In the genomic region with DNA sequence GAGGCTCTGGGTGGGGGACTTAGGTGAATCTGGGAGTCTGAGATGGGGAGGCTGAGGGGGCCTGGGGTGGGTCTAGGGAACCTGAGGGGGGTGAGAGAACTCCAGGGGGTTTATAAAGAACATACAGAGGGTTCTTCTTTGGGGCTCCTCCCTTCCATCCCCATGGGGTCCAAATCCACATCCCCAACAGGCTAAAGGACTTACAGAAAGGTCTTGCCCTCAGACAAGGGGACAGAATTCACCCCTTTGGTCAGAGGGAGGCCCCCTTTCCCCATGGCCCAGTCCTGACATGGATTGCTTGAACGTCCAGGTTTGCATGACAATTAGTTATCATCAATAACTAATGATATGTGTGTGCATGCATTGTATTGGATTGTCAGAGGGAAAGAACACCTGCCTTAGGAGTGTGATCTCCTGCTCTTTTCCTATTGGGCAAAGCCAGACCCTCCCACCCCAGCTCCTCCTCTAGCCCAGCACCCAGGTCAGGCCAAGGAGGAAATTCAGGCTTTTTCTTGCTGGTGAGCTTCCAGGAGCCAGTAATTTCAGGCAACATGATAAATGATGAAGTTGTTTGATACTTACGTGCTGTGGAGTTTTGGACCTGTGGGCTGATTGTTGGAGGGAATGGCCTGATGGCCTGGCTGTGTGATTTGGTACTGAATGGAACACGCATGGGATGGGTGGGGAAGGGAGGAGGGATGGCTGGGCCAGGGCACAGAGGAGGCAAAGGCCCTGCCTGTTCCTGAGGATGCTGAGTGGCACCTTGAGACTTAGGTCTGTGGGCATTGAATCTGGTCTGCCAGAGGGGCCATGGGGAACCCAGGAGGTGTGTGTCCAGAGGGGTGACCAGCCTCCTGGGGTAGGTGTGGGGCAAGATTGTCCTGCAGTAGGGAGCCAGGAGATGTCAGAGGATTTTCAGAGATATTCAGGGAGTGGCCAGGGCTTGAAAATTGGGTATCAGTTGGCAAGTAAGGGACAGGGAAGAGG, we compare ENCODE assay signal across 8 cellular contexts. TPM values are rescaled to one million over a fixed set of nuclear protein-coding genes. Genes with fewer than 3 reads are reported as not detected.
DNase-seq lines count a peak whose midpoint lies in the region; ATAC-seq and TF ChIP-seq lines count a peak whose summit lies in the region.

No MANE protein-coding gene starts in this region.

- H3K27me3 Mint-ChIP-seq in activated CD8-positive, alpha-beta T cell treated with anti-CD3 and anti-CD28 coated beads, Interleukin-2, amount 10 ng/mL, durations not matched to agents 7 days and 5 days (ENCODE audit: low read depth) = peaks cover 9% of the 10 kb centered on the region
- peaks cover 2 to 9% (median 3%) of the 10 kb centered on the region in 3 donors for H3K27me3 Mint-ChIP-seq in immature natural killer cell (ENCODE audit: low read depth in 3 of 3)

- CTCF ChIA-PET in HCT116 (lab: Charles Lee) = no interaction called here
- CTCF ChIA-PET in activated CD8-positive, alpha-beta T cell treated with anti-CD3 and anti-CD28 coated beads, Interleukin-2, amount 10 ng/mL, durations not matched to agents 7 days and 5 days (lab: Charles Lee) = no interaction called here

- H3K27me3 ChIP-seq in BLaER1 treated with 17β-estradiol and CSF1 and Interleukin-3, amounts not matched to agents 10 nM and 100 nM = no peaks in the 10 kb centered on the region
- H3K27me3 ChIP-seq in HCT116 (ENCODE audit: insufficient read depth, low read length) = no peaks in the 10 kb centered on the region

- H4K20me1 ChIP-seq in BLaER1 treated with 17β-estradiol and CSF1 and Interleukin-3, amounts not matched to agents 10 nM and 100 nM = peaks cover 0 to 55% (median 7%) of the 10 kb centered on the region in 11 experiments; a peak in 9 of 22 replicates
- no peaks in the 10 kb centered on the region for H4K20me1 ChIP-seq in HCT116 (ENCODE audit: insufficient read depth)

- DNase-seq in HCT116 (ENCODE audit: low read depth, low spot score) = peak; percentile 32
- DNase-seq in activated CD8-positive, alpha-beta T cell treated with anti-CD3 and anti-CD28 coated beads, Interleukin-2, amount 10 ng/mL, durations not matched to agents 7 days and 5 days = peak; percentile 23
- DNase-seq in immature natural killer cell = no peak
- no peak for DNase-seq in substantia nigra (lab: John Stamatoyannopoulos, UW)
- no peak for DNase-seq in posterior cingulate gyrus

- peak overlapping the region; percentile 80 for H3K27ac Mint-ChIP-seq in activated CD8-positive, alpha-beta T cell treated with anti-CD3 and anti-CD28 coated beads, Interleukin-2, amount 10 ng/mL, durations not matched to agents 7 days and 5 days
- H3K27ac Mint-ChIP-seq in immature natural killer cell = peak overlapping the region; percentile 75 to 93 (median 86)

- peak overlapping the region; percentile 72 to 98 (median 95) for H3K4me3 ChIP-seq in BLaER1 treated with 17β-estradiol and CSF1 and Interleukin-3, amounts not matched to agents 10 nM and 100 nM
- H3K4me3 ChIP-seq in HCT116 (replicated peaks in 1 of 2; ENCODE audit: low read depth in 1 of 2, low read length in 2 of 2) = peak overlapping the region; percentile 92 to 98

- no peak for TF ChIP-seq RAD21 in HCT116 (IDR thresholded peaks at IDR 0.05; ENCODE audit: low read depth)

- no peak overlapping the region for H2AFZ ChIP-seq in HCT116 (ENCODE audit: low read depth, low read length, poor library complexity, severe bottlenecking)

- H3K79me2 ChIP-seq in HCT116 (ENCODE audit: insufficient read depth, low read length) = peaks cover 36% of the 10 kb centered on the region

- ATAC-seq in HCT116 = 0 out of 2 replicates have a peak, but pooled peaks have one; percentile 21
- no peak for ATAC-seq in activated CD8-positive, alpha-beta T cell treated with anti-CD3 and anti-CD28 coated beads, Interleukin-2, amount 10 ng/mL, durations not matched to agents 7 days and 5 days
- ATAC-seq in GM21717 (IDR thresholded peaks at IDR 0.05; ENCODE audit: unreplicated experiment) = no peak
- no peak for ATAC-seq in HG03460 (IDR thresholded peaks at IDR 0.05; ENCODE audit: unreplicated experiment)

- H3K4me1 ChIP-seq in BLaER1 treated with 17β-estradiol and CSF1 and Interleukin-3, amounts not matched to agents 10 nM and 100 nM = peaks cover 15 to 51% (median 35%) of the 10 kb centered on the region in 10 experiments
- peaks cover 9 to 27% of the 10 kb centered on the region in 2 experiments for H3K4me1 ChIP-seq in HCT116 (ENCODE audit: control insufficient read depth in 1 of 2, insufficient read depth in 2 of 2, low read length in 2 of 2)

- intact Hi-C loops in HCT116 (cut with micrococcal nuclease) = loop anchor here (2.0 to 5.0 kb wide), 2 partner anchors 46 to 115 kb away; a partner anchor contains a TSS
- intact Hi-C loops in posterior cingulate gyrus (cut with DNase I) = no loop called here

- H3K4me3 Mint-ChIP-seq in activated CD8-positive, alpha-beta T cell treated with anti-CD3 and anti-CD28 coated beads, Interleukin-2, amount 10 ng/mL, durations not matched to agents 7 days and 5 days = peak overlapping the region; percentile 85
- peak overlapping the region; percentile 80 to 93 (median 90) for H3K4me3 Mint-ChIP-seq in immature natural killer cell

- BruUV-seq in HCT116 (replicated peaks; lab: Mats Ljungman, UMichigan) = TSS peak; percentile 42

- peak overlapping the region; percentile 94 to 100 (median 99) for H3K4me2 ChIP-seq in BLaER1 treated with 17β-estradiol and CSF1 and Interleukin-3, amounts not matched to agents 10 nM and 100 nM
- H3K4me2 ChIP-seq in HCT116 (ENCODE audit: low read length) = peak overlapping the region; percentile 99

- H3K4me1 Mint-ChIP-seq in activated CD8-positive, alpha-beta T cell treated with anti-CD3 and anti-CD28 coated beads, Interleukin-2, amount 10 ng/mL, durations not matched to agents 7 days and 5 days (ENCODE audit: low read depth) = peaks cover 22% of the 10 kb centered on the region
- peaks cover 27 to 38% of the 10 kb centered on the region in 2 donors for H3K4me1 Mint-ChIP-seq in immature natural killer cell

- peaks cover 0 to 12% (median 9%) of the 10 kb centered on the region in 11 experiments; a peak in 7 of 22 replicates for H3K36me3 ChIP-seq in BLaER1 treated with 17β-estradiol and CSF1 and Interleukin-3, amounts not matched to agents 10 nM and 100 nM
- H3K36me3 ChIP-seq in HCT116 (ENCODE audit: control insufficient read depth in 1 of 2, insufficient read depth in 2 of 2, low read length in 2 of 2) = no peaks in the 10 kb centered on the region

- H3K27ac ChIP-seq in BLaER1 treated with 17β-estradiol and CSF1 and Interleukin-3, amounts not matched to agents 10 nM and 100 nM = peak overlapping the region; percentile 75 to 90 (median 87); a peak in 15 of 22 replicates
- H3K27ac ChIP-seq in HCT116 (ENCODE audit: low read depth, low read length) (peak overlapping the region; percentile 82), substantia nigra (ENCODE audit: low read depth, low read length, poor library complexity, severe bottlenecking) (peak overlapping the region; percentile 82)

- RAD21 ChIA-PET in HCT116 (lab: Charles Lee; ENCODE audit: low non-redundant PET in 1 of 2, low total read pairs in 2 of 2, uncharacterized antibody in 2 of 2, unreplicated experiment in 2 of 2) = interaction anchor here in 1 of 2 experiments (0.6 kb wide), 1 partner anchor 329 kb away, joined by 4 read pairs; no protein-coding TSS in a partner anchor

- no peaks in the 10 kb centered on the region for H3K9me3 ChIP-seq in BLaER1 treated with 17β-estradiol and CSF1 and Interleukin-3, amounts not matched to agents 10 nM and 100 nM (replicated peaks in 1 of 11)
- no peaks in the 10 kb centered on the region for H3K9me3 ChIP-seq in HCT116 (ENCODE audit: control insufficient read depth in 1 of 2, insufficient read depth in 1 of 2, low read depth in 1 of 2, low read length in 2 of 2)

- no peaks in the 10 kb centered on the region for H3K9me3 Mint-ChIP-seq in activated CD8-positive, alpha-beta T cell treated with anti-CD3 and anti-CD28 coated beads, Interleukin-2, amount 10 ng/mL, durations not matched to agents 7 days and 5 days (ENCODE audit: insufficient read depth)
- no peaks in the 10 kb centered on the region for H3K9me3 Mint-ChIP-seq in immature natural killer cell

- POLR2A ChIA-PET in HCT116 (lab: Charles Lee) = interaction anchor here (1.1 kb wide), 1 partner anchor 48 kb away, joined by 3 read pairs; no protein-coding TSS in a partner anchor
- POLR2A ChIA-PET in activated CD8-positive, alpha-beta T cell treated with anti-CD3 and anti-CD28 coated beads, Interleukin-2, amount 10 ng/mL, durations not matched to agents 7 days and 5 days (lab: Charles Lee) = no interaction called here

- peak overlapping the region; percentile 86 to 96 (median 92) for H3K9ac ChIP-seq in BLaER1 treated with 17β-estradiol and CSF1 and Interleukin-3, amounts not matched to agents 10 nM and 100 nM
- peak overlapping the region; percentile 98 for H3K9ac ChIP-seq in HCT116 (ENCODE audit: low read length)

- no peaks in the 10 kb centered on the region for H3K36me3 Mint-ChIP-seq in activated CD8-positive, alpha-beta T cell treated with anti-CD3 and anti-CD28 coated beads, Interleukin-2, amount 10 ng/mL, durations not matched to agents 7 days and 5 days (ENCODE audit: low read depth)
- no peaks in the 10 kb centered on the region for H3K36me3 Mint-ChIP-seq in immature natural killer cell

- TF ChIP-seq POLR2A in HCT116 (IDR thresholded peaks at IDR 0.05; ENCODE audit: borderline replicate concordance, extremely low read depth, insufficient read depth, insufficient read length) = no peak

- no peaks in the 10 kb centered on the region for H3K9me2 ChIP-seq in HCT116 (ENCODE audit: insufficient read depth)

- no peak for TF ChIP-seq CTCF in HCT116 (IDR thresholded peaks at IDR 0.05 in 2 of 3, conservative IDR thresholded peaks at IDR 0.05 in 1 of 3; ENCODE audit: borderline replicate concordance in 1 of 3, insufficient read depth in 1 of 3, low read depth in 2 of 3, low read length in 2 of 3)

RNA-seq across cellular contexts. Expression of a gene that starts 1.1 kb away (rescaled TPM):
- total RNA-seq in HCT116 (2021; ENCODE audit: unreplicated experiment) = 17.1 TPM
- 7.1 and 14.4 TPM in 2 replicates for polyA plus RNA-seq in HCT116 (2012)
- total RNA-seq in activated CD8-positive, alpha-beta T cell treated with anti-CD3 and anti-CD28 coated beads, Interleukin-2, amount 10 ng/mL, durations not matched to agents 7 days and 5 days = 10 to 100 TPM; 13.2 to 13.4 TPM
- polyA plus RNA-seq in immature natural killer cell = 1 to 10 TPM; 1.6 to 4.8 (median 4.5) TPM

RNA-seq across cellular contexts. Expression of a gene that starts 25.3 kb away (rescaled TPM):
- total RNA-seq in HCT116 (2021; ENCODE audit: unreplicated experiment) = 14.3 TPM
- polyA plus RNA-seq in HCT116 (2012) = 21.3 and 22.7 TPM in 2 replicates
- not detected for total RNA-seq in activated CD8-positive, alpha-beta T cell treated with anti-CD3 and anti-CD28 coated beads, Interleukin-2, amount 10 ng/mL, durations not matched to agents 7 days and 5 days
- not detected for polyA plus RNA-seq in immature natural killer cell

RNA-seq across cellular contexts. Expression of a gene that starts 31.3 kb away (rescaled TPM):
- 43.0 TPM for total RNA-seq in HCT116 (2021; ENCODE audit: unreplicated experiment)
- polyA plus RNA-seq in HCT116 (2012) = 60.6 and 80.0 TPM in 2 replicates
- not detected for total RNA-seq in activated CD8-positive, alpha-beta T cell treated with anti-CD3 and anti-CD28 coated beads, Interleukin-2, amount 10 ng/mL, durations not matched to agents 7 days and 5 days
- polyA plus RNA-seq in immature natural killer cell = 1 to 10 TPM in 1 of 3 donors, under 1 TPM in 1, not detected in 1; 0.89 to 1.2 TPM

RNA-seq across cellular contexts. Expression of a gene that starts 45.5 kb away (rescaled TPM):
- 14.9 TPM for total RNA-seq in HCT116 (2021; ENCODE audit: unreplicated experiment)
- 13.0 and 13.1 TPM in 2 replicates for polyA plus RNA-seq in HCT116 (2012)
- total RNA-seq in activated CD8-positive, alpha-beta T cell treated with anti-CD3 and anti-CD28 coated beads, Interleukin-2, amount 10 ng/mL, durations not matched to agents 7 days and 5 days = 1 to 10 TPM; 7.0 to 8.0 TPM
- 1 to 10 TPM in 1 of 3 donors, under 1 TPM in 2; 0.50 to 1.1 (median 0.85) TPM for polyA plus RNA-seq in immature natural killer cell

RNA-seq across cellular contexts. Expression of a gene that starts 49.3 kb away (rescaled TPM):
- 97.1 TPM for total RNA-seq in HCT116 (2021; ENCODE audit: unreplicated experiment)
- polyA plus RNA-seq in HCT116 (2012) = 107 and 110 TPM in 2 replicates
- total RNA-seq in activated CD8-positive, alpha-beta T cell treated with anti-CD3 and anti-CD28 coated beads, Interleukin-2, amount 10 ng/mL, durations not matched to agents 7 days and 5 days = 10 to 100 TPM; 91.5 to 98.7 TPM
- 100 to 1,000 TPM; 123 to 175 (median 146) TPM for polyA plus RNA-seq in immature natural killer cell

Comparison
In these comparisons a context has a peak if more than half of its experiments do, and no peak if none do; other contexts are left out.
1. DNase-seq: peak in HCT116 (single experiment) and activated CD8-positive, alpha-beta T cell treated with anti-CD3 and anti-CD28 coated beads, Interleukin-2, amount 10 ng/mL, durations not matched to agents 7 days and 5 days (single experiment); none in immature natural killer cell (0 of 3), substantia nigra (0 of 49) and posterior cingulate gyrus (0 of 10).
2. RNA of a gene that starts 25.3 kb away (total RNA-seq): 14.3 TPM in HCT116 (single experiment); not detected in activated CD8-positive, alpha-beta T cell treated with anti-CD3 and anti-CD28 coated beads, Interleukin-2, amount 10 ng/mL, durations not matched to agents 7 days and 5 days; every median in the first group is over 10 times any median in the second.
3. RNA of a gene that starts 31.3 kb away (total RNA-seq): 43.0 TPM in HCT116 (single experiment); not detected in activated CD8-positive, alpha-beta T cell treated with anti-CD3 and anti-CD28 coated beads, Interleukin-2, amount 10 ng/mL, durations not matched to agents 7 days and 5 days; every median in the first group is over 10 times any median in the second.
4. Peak in every context shown above with its lines, with median percentiles within 50 percentile points of each other: H3K27ac ChIP-seq.